In genomic region chr17:75048396-75048933, GRCh38 we compare ENCODE assay signal across 8 cellular contexts. TPM values are rescaled to one million over a fixed set of nuclear protein-coding genes. Genes with fewer than 3 reads are reported as not detected.
DNase-seq lines count a peak whose midpoint lies in the region; ATAC-seq lines count a peak whose summit lies in the region.

No MANE protein-coding gene starts in this region.

- H3K4me1 Mint-ChIP-seq in activated T-helper 17 cell treated with anti-CD3 and anti-CD28 coated beads, Interleukin-2, amount 50 U/mL, for 72 hours, result peaks cover 16% of the 10 kb centered on the region
- peaks cover 15 to 31% of the 10 kb centered on the region in 2 donors for H3K4me1 Mint-ChIP-seq in stimulated activated naive B cell treated with anti-CD40 and anti-IgM and Interleukin-4, amounts not matched to agents 10 μg/mL and 1 μg/mL and 100 μg/mL, for 72 hours

- H3K36me3 Mint-ChIP-seq in activated T-helper 17 cell treated with anti-CD3 and anti-CD28 coated beads, Interleukin-2, amount 50 U/mL, for 72 hours (ENCODE audit: low read depth), result peaks cover 55% of the 10 kb centered on the region
- H3K36me3 Mint-ChIP-seq in stimulated activated naive B cell treated with anti-CD40 and anti-IgM and Interleukin-4, amounts not matched to agents 10 μg/mL and 1 μg/mL and 100 μg/mL, for 72 hours, result peaks cover 19 to 23% of the 10 kb centered on the region in 2 donors

- no peak for ATAC-seq in activated T-helper 17 cell treated with anti-CD3 and anti-CD28 coated beads, Interleukin-2, amount 50 U/mL, for 72 hours (replicated peaks)
- ATAC-seq in right cardiac atrium (peak in 1 of 2 donors; percentile 34), HG03571 (IDR thresholded peaks at IDR 0.05; ENCODE audit: unreplicated experiment) (no peak), GM18517 (IDR thresholded peaks at IDR 0.05; ENCODE audit: unreplicated experiment) (no peak), HG02759 (IDR thresholded peaks at IDR 0.05; ENCODE audit: unreplicated experiment) (no peak)
- no peak for ATAC-seq in stimulated activated naive B cell treated with anti-CD40 and anti-IgM and Interleukin-4, amounts not matched to agents 10 μg/mL and 1 μg/mL and 100 μg/mL, for 72 hours (replicated peaks)

- no peaks in the 10 kb centered on the region for H3K27me3 Mint-ChIP-seq in activated T-helper 17 cell treated with anti-CD3 and anti-CD28 coated beads, Interleukin-2, amount 50 U/mL, for 72 hours
- no peaks in the 10 kb centered on the region for H3K27me3 Mint-ChIP-seq in stimulated activated naive B cell treated with anti-CD40 and anti-IgM and Interleukin-4, amounts not matched to agents 10 μg/mL and 1 μg/mL and 100 μg/mL, for 72 hours

- H3K9me3 Mint-ChIP-seq in activated T-helper 17 cell treated with anti-CD3 and anti-CD28 coated beads, Interleukin-2, amount 50 U/mL, for 72 hours, result no peaks in the 10 kb centered on the region
- no peaks in the 10 kb centered on the region for H3K9me3 Mint-ChIP-seq in stimulated activated naive B cell treated with anti-CD40 and anti-IgM and Interleukin-4, amounts not matched to agents 10 μg/mL and 1 μg/mL and 100 μg/mL, for 72 hours

- peaks cover 3% of the 10 kb centered on the region for H3K4me1 ChIP-seq in right cardiac atrium (ENCODE audit: control insufficient read depth, insufficient read depth, low read length)

- intact Hi-C loops in right cardiac atrium (cut with DNase I), result no loop called here

- H3K9me3 ChIP-seq in right cardiac atrium (ENCODE audit: control insufficient read depth, low read length), result no peaks in the 10 kb centered on the region

- DNase-seq in NOMO-1 treated with DMSO at 0.1 percent for 48 hours (lab: John Stamatoyannopoulos, UW; ENCODE audit: unreplicated experiment), result peak; percentile 8
- no peak for DNase-seq in NOMO-1 treated with dmso at 0.1 percent for 144 hours (lab: John Stamatoyannopoulos, UW; ENCODE audit: unreplicated experiment)
- peak in 2 of 3 donors; percentile 38 to 66 for DNase-seq in right cardiac atrium
- no peak for DNase-seq in stimulated activated naive B cell treated with anti-CD40 and anti-IgM and Interleukin-4, amounts not matched to agents 10 μg/mL and 1 μg/mL and 100 μg/mL, for 72 hours

- H3K27ac ChIP-seq in right cardiac atrium (ENCODE audit: low read length), result peak overlapping the region; percentile 48

- peak overlapping the region; percentile 90 for H3K27ac Mint-ChIP-seq in activated T-helper 17 cell treated with anti-CD3 and anti-CD28 coated beads, Interleukin-2, amount 50 U/mL, for 72 hours
- H3K27ac Mint-ChIP-seq in stimulated activated naive B cell treated with anti-CD40 and anti-IgM and Interleukin-4, amounts not matched to agents 10 μg/mL and 1 μg/mL and 100 μg/mL, for 72 hours, result peak overlapping the region; percentile 95

- H3K27me3 ChIP-seq in right cardiac atrium (ENCODE audit: control insufficient read depth, insufficient read depth), result no peaks in the 10 kb centered on the region

- WGBS in right cardiac atrium, result 34% methylated on average over 5 of the region's 5 CpGs

- peak overlapping the region; percentile 92 for H3K4me3 Mint-ChIP-seq in activated T-helper 17 cell treated with anti-CD3 and anti-CD28 coated beads, Interleukin-2, amount 50 U/mL, for 72 hours
- H3K4me3 Mint-ChIP-seq in stimulated activated naive B cell treated with anti-CD40 and anti-IgM and Interleukin-4, amounts not matched to agents 10 μg/mL and 1 μg/mL and 100 μg/mL, for 72 hours, result peak overlapping the region; percentile 90 to 97

- H3K4me3 ChIP-seq in right cardiac atrium (ENCODE audit: low read length), result peak overlapping the region; percentile 82

RNA-seq across cellular contexts. Expression of gene KCTD2, which starts 1.4 kb away (rescaled TPM):
- total RNA-seq in activated T-helper 17 cell treated with anti-CD3 and anti-CD28 coated beads, Interleukin-2, amount 50 U/mL, for 72 hours, result 10 to 100 TPM; 21.3 to 22.1 TPM
- 10 to 100 TPM; 22.3 to 27.5 (median 23.1) TPM for total RNA-seq in right cardiac atrium
- polyA plus RNA-seq in right cardiac atrium, result 22.8 TPM

RNA-seq across cellular contexts. Expression of gene ATP5PD, which starts 1.7 kb away (rescaled TPM):
- total RNA-seq in activated T-helper 17 cell treated with anti-CD3 and anti-CD28 coated beads, Interleukin-2, amount 50 U/mL, for 72 hours, result 100 to 1,000 TPM; 164 to 216 TPM
- 100 to 1,000 TPM; 702 to 831 (median 748) TPM for total RNA-seq in right cardiac atrium
- polyA plus RNA-seq in right cardiac atrium, result 2,009 TPM

RNA-seq across cellular contexts. Expression of gene MRPL58, which starts 36.0 kb away (rescaled TPM):
- total RNA-seq in activated T-helper 17 cell treated with anti-CD3 and anti-CD28 coated beads, Interleukin-2, amount 50 U/mL, for 72 hours, result 10 to 100 TPM; 25.4 to 48.2 TPM
- 10 to 100 TPM; 35.1 to 44.6 (median 37.3) TPM for total RNA-seq in right cardiac atrium
- polyA plus RNA-seq in right cardiac atrium, result 62.6 TPM

RNA-seq across cellular contexts. Expression of gene SLC16A5, which starts 39.3 kb away (rescaled TPM):
- 10 to 100 TPM in 1 of 2 donors, 1 to 10 TPM in 1; 5.4 to 14.6 TPM for total RNA-seq in activated T-helper 17 cell treated with anti-CD3 and anti-CD28 coated beads, Interleukin-2, amount 50 U/mL, for 72 hours
- total RNA-seq in right cardiac atrium, result 10 to 100 TPM; 12.7 to 21.6 (median 18.5) TPM
- 12.7 TPM for polyA plus RNA-seq in right cardiac atrium

Comparison
In these comparisons a context has a peak if more than half of its experiments do, and no peak if none do; other contexts are left out.
1. DNase-seq: peak in NOMO-1 treated with DMSO at 0.1 percent for 48 hours (single experiment) and right cardiac atrium (2 of 3); none in NOMO-1 treated with dmso at 0.1 percent for 144 hours (single experiment) and stimulated activated naive B cell treated with anti-CD40 and anti-IgM and Interleukin-4, amounts not matched to agents 10 μg/mL and 1 μg/mL and 100 μg/mL, for 72 hours (single experiment).